16 cellular contexts compared by ENCODE assay signal in genomic region chr1:113253979-113254378, GRCh38.
"Had no signal": no experiment of that assay in that cellular context is flagged by ENCODE, and none has a peak within 500 bp of the region (broad histone marks: within the 10 kb centered on the region; RNA-seq: fewer than 3 reads in every experiment).

No MANE protein-coding gene starts in this region.

- H3K36me3 Mint-ChIP-seq: natural killer cell had no signal

- ATAC-seq: activated CD4-positive, alpha-beta T cell treated with anti-CD3 and anti-CD28 coated beads for 36 hours; left cardiac atrium; natural killer cell; stimulated activated naive CD8-positive, alpha-beta T cell treated with anti-CD3 and anti-CD28 coated beads, Interleukin-15, Interleukin-2, amounts not matched to agents 100 U/mL and 50 U/mL, for 24 hours had no signal

- H3K27ac ChIP-seq: ascending aorta, testis had no signal

- H3K36me3 ChIP-seq: ascending aorta, cardiac muscle cell, esophagus squamous epithelium had no signal

- H3K9me3 Mint-ChIP-seq: activated CD4-positive, alpha-beta memory T cell treated with anti-CD3 and anti-CD28 coated beads, Interleukin-2, amount 10 ng/mL, durations not matched to agents 7 days and 5 days; natural killer cell had no signal

- DNase-seq: activated CD4-positive, alpha-beta memory T cell treated with anti-CD3 and anti-CD28 coated beads, Interleukin-2, amount 10 ng/mL, durations not matched to agents 7 days and 5 days; activated CD4-positive, alpha-beta T cell treated with anti-CD3 and anti-CD28 coated beads for 36 hours; activated gamma-delta T cell treated with Interleukin-2 at 50 U/mL for 16 hours; activated T-cell treated with anti-CD3 and anti-CD28 coated beads, Interleukin-2, amount 50 U/mL, for 48 hours; esophagus squamous epithelium; foreskin fibroblast; glutamatergic neuron; left cardiac atrium; natural killer cell; stimulated activated CD4-positive, alpha-beta T cell treated with anti-CD3 and anti-CD28 coated beads, Interleukin-4, amount 100 ng/mL, for 1 hour; stimulated activated CD8-positive, alpha-beta memory T cell treated with anti-CD3 and anti-CD28 coated beads, Interleukin-4, amount 100 ng/mL, for 48 hours; stimulated activated naive CD8-positive, alpha-beta T cell treated with anti-CD3 and anti-CD28 coated beads, Interleukin-15, Interleukin-2, amounts not matched to agents 100 U/mL and 50 U/mL, for 24 hours; T-helper 9 cell; testis had no signal

- H3K27ac Mint-ChIP-seq: activated CD4-positive, alpha-beta memory T cell treated with anti-CD3 and anti-CD28 coated beads, Interleukin-2, amount 10 ng/mL, durations not matched to agents 7 days and 5 days; activated CD4-positive, alpha-beta T cell treated with anti-CD3 and anti-CD28 coated beads for 36 hours; natural killer cell had no signal

- H3K27me3 ChIP-seq: ascending aorta, cardiac muscle cell, esophagus squamous epithelium, testis had no signal

- H3K4me3 ChIP-seq: ascending aorta, cardiac muscle cell, esophagus squamous epithelium, testis had no signal
